19 cellular contexts compared by ENCODE assay signal in the genomic region with DNA sequence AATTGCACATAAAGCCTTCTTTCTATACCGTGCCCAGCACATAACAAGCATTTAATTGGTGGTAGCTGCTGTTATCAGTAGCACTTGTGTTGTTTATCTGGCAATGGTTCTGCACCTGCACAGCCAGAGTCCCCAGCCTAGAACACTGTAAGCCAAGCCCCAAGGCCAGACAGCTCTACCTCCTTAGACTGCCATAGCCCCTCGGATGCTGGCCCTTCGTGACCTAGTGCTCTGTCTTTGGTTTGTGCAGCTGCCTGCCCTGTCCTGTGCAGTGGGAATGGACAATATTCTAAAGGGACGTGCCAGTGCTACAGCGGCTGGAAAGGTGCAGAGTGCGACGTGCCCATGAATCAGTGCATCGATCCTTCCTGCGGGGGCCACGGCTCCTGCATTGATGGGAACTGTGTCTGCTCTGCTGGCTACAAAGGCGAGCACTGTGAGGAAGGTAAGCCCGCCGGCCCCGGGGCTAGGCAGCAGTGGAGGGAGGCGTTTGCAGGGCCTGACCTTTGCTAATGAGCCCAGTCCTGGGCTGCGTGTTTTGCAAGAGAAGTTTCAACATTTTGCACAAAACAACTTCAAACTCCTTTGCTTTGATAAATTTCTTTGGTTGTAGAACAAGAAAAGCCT.
A peak's percentile ranks its signal among the peaks of the same experiment; 100 is the strongest.
DNase-seq lines count a peak whose midpoint lies in the region; ATAC-seq and TF ChIP-seq lines count a peak whose summit lies in the region.
"Had no signal": no experiment of that assay in that cellular context is flagged by ENCODE, and none has a peak within 500 bp of the region (broad histone marks: within the 10 kb centered on the region; RNA-seq: fewer than 3 reads in every experiment).

No MANE protein-coding gene starts in this region.

- H3K27me3 Mint-ChIP-seq in dendritic cell treated with granulocyte-macrophage colony-stimulating factor and Interleukin-4, amounts not matched to agents 40 ng/mL and 50 ng/mL, for 4 days: no peaks in the 10 kb centered on the region
- peaks cover 4% of the 10 kb centered on the region for H3K27me3 Mint-ChIP-seq in neural progenitor cell (ENCODE audit: insufficient read depth, low read depth)
- H3K27me3 Mint-ChIP-seq: progenitor cell of endocrine pancreas had no signal

- H2AFZ ChIP-seq in neural progenitor cell (replicated peaks): no peak overlapping the region

- DNase-seq in NCI-H1092 treated with DMSO at 0.1 percent for 48 hours (lab: John Stamatoyannopoulos, UW) (peak; percentile 1), NCI-H1092 (lab: John Stamatoyannopoulos, UW) (no peak), NCI-H2029 treated with DMSO at 0.1 percent for 48 hours (lab: John Stamatoyannopoulos, UW) (peak; percentile 10), neural progenitor cell (ENCODE audit: low spot score) (peak; percentile 65), NCI-H2227 treated with DMSO at 0.1 percent for 48 hours (lab: John Stamatoyannopoulos, UW) (no peak)
- DNase-seq in effector CD4-positive, alpha-beta T cell: no peak
- DNase-seq: 8988T; activated CD4-positive, alpha-beta T cell treated with anti-CD3 and anti-CD28 coated beads, Interleukin-2, amount 10 ng/mL, durations not matched to agents 7 days and 5 days; activated naive CD4-positive, alpha-beta T cell treated with Interleukin-2 at 50 U/mL for 16 hours; activated T-cell treated with anti-CD3 and anti-CD28 coated beads for 4 hours; gastrocnemius medialis; NCI-H187 treated with DMSO at 0.1 percent for 48 hours; NCI-H510A treated with DMSO at 0.1 percent for 48 hours; tibial artery had no signal

- H3K9me3 Mint-ChIP-seq in dendritic cell treated with granulocyte-macrophage colony-stimulating factor and Interleukin-4, amounts not matched to agents 40 ng/mL and 50 ng/mL, for 4 days: no peaks in the 10 kb centered on the region
- peaks cover 3% of the 10 kb centered on the region for H3K9me3 Mint-ChIP-seq in neural progenitor cell
- H3K9me3 Mint-ChIP-seq: activated CD4-positive, alpha-beta T cell treated with anti-CD3 and anti-CD28 coated beads, Interleukin-2, amount 10 ng/mL, durations not matched to agents 7 days and 5 days had no signal

- peak overlapping the region; percentile 73 for H3K4me2 ChIP-seq in neural progenitor cell

- intact Hi-C loops in dendritic cell treated with granulocyte-macrophage colony-stimulating factor and Interleukin-4, amounts not matched to agents 40 ng/mL and 50 ng/mL, for 4 days (cut with micrococcal nuclease): no loop called here

- H3K4me3 ChIP-seq in neural progenitor cell: peak overlapping the region; percentile 12
- H3K4me3 ChIP-seq: BLaER1 treated with 17β-estradiol and CSF1 and Interleukin-3, amounts not matched to agents 10 nM and 100 nM; gastrocnemius medialis; tibial artery had no signal

- peaks cover 15% of the 10 kb centered on the region for H3K4me1 Mint-ChIP-seq in dendritic cell treated with granulocyte-macrophage colony-stimulating factor and Interleukin-4, amounts not matched to agents 40 ng/mL and 50 ng/mL, for 4 days (ENCODE audit: low read depth)
- H3K4me1 Mint-ChIP-seq in neural progenitor cell: peaks cover 48% of the 10 kb centered on the region
- H3K4me1 Mint-ChIP-seq: activated CD4-positive, alpha-beta T cell treated with anti-CD3 and anti-CD28 coated beads, Interleukin-2, amount 10 ng/mL, durations not matched to agents 7 days and 5 days had no signal

- H3K27ac ChIP-seq in neural progenitor cell: peak overlapping the region; percentile 94
- H3K27ac ChIP-seq: BLaER1 treated with 17β-estradiol and CSF1 and Interleukin-3, amounts not matched to agents 10 nM and 100 nM; epithelial cell of prostate; gastrocnemius medialis; tibial artery had no signal

- H3K79me2 ChIP-seq in neural progenitor cell (ENCODE audit: low read depth): no peaks in the 10 kb centered on the region

- H3K4me1 ChIP-seq in neural progenitor cell: peaks cover 29% of the 10 kb centered on the region
- H3K4me1 ChIP-seq: gastrocnemius medialis, tibial artery had no signal

- ATAC-seq in HG02852 (IDR thresholded peaks at IDR 0.05; ENCODE audit: unreplicated experiment): no peak
- ATAC-seq: gastrocnemius medialis had no signal

- peak overlapping the region; percentile 2 for H3K27ac Mint-ChIP-seq in dendritic cell treated with granulocyte-macrophage colony-stimulating factor and Interleukin-4, amounts not matched to agents 40 ng/mL and 50 ng/mL, for 4 days
- H3K27ac Mint-ChIP-seq in neural progenitor cell: no peak overlapping the region
- H3K27ac Mint-ChIP-seq: activated CD4-positive, alpha-beta T cell treated with anti-CD3 and anti-CD28 coated beads, Interleukin-2, amount 10 ng/mL, durations not matched to agents 7 days and 5 days; progenitor cell of endocrine pancreas had no signal

- H3K36me3 ChIP-seq in neural progenitor cell: no peaks in the 10 kb centered on the region
- H3K36me3 ChIP-seq: gastrocnemius medialis, tibial artery had no signal

- H3K27me3 ChIP-seq in neural progenitor cell: no peaks in the 10 kb centered on the region
- H3K27me3 ChIP-seq: BLaER1 treated with 17β-estradiol and CSF1 and Interleukin-3, amounts not matched to agents 10 nM and 100 nM; gastrocnemius medialis; tibial artery had no signal

- H3K9me3 ChIP-seq in neural progenitor cell (ENCODE audit: low read depth): no peaks in the 10 kb centered on the region
- H3K9me3 ChIP-seq: BLaER1 treated with 17β-estradiol and CSF1 and Interleukin-3, amounts not matched to agents 10 nM and 100 nM; gastrocnemius medialis; tibial artery had no signal

- H3K36me3 Mint-ChIP-seq in dendritic cell treated with granulocyte-macrophage colony-stimulating factor and Interleukin-4, amounts not matched to agents 40 ng/mL and 50 ng/mL, for 4 days (ENCODE audit: low read depth): no peaks in the 10 kb centered on the region
- peaks cover 13% of the 10 kb centered on the region for H3K36me3 Mint-ChIP-seq in neural progenitor cell

- no peak overlapping the region for H3K9ac ChIP-seq in neural progenitor cell
- H3K9ac ChIP-seq: BLaER1 treated with 17β-estradiol and CSF1 and Interleukin-3, amounts not matched to agents 10 nM and 100 nM had no signal

- peaks cover 43% of the 10 kb centered on the region for H3F3A ChIP-seq in neural progenitor cell (ENCODE audit: low read depth)

- no peak for TF ChIP-seq CTCF in neural progenitor cell (IDR thresholded peaks at IDR 0.05)

- no peaks in the 10 kb centered on the region for H4K20me1 ChIP-seq in neural progenitor cell (ENCODE audit: low read depth)
- H4K20me1 ChIP-seq: BLaER1 treated with 17β-estradiol and CSF1 and Interleukin-3, amounts not matched to agents 10 nM and 100 nM had no signal

- no peak overlapping the region for H3K4me3 Mint-ChIP-seq in dendritic cell treated with granulocyte-macrophage colony-stimulating factor and Interleukin-4, amounts not matched to agents 40 ng/mL and 50 ng/mL, for 4 days
- H3K4me3 Mint-ChIP-seq in neural progenitor cell: no peak overlapping the region
- H3K4me3 Mint-ChIP-seq: activated CD4-positive, alpha-beta T cell treated with anti-CD3 and anti-CD28 coated beads, Interleukin-2, amount 10 ng/mL, durations not matched to agents 7 days and 5 days had no signal

Comparison
In these comparisons a context has a peak if more than half of its experiments do, and no peak if none do; other contexts are left out.
1. DNase-seq: peak in NCI-H1092 treated with DMSO at 0.1 percent for 48 hours (single experiment), NCI-H2029 treated with DMSO at 0.1 percent for 48 hours (single experiment) and neural progenitor cell (single experiment); none in NCI-H1092 (single experiment), NCI-H2227 treated with DMSO at 0.1 percent for 48 hours (single experiment) and effector CD4-positive, alpha-beta T cell (single experiment).